ENCODE assay signal across 8 cellular contexts in the genomic region with DNA sequence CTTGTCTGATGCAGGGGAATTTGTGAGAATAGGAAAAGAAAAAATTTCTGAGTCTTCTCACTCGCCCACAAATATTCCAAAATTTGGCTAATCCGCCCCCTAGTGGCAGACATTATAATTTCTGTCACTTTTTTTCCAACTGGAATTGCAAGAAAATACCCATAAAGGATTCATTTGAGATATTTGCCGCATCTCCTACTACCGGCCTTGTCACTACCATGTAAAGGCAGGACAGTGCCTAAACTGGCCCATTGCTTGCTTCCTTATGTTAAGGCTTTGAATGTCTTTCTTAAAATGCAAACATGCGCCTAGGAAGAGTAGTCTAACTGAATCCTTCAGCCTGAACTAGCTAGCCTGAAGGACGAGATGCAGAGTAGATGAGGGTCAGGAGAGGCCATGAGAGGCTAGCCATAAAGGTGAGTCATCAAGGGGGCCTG. TPM values are rescaled to one million over a fixed set of nuclear protein-coding genes. Genes with fewer than 3 reads are reported as not detected.
DNase-seq lines count a peak whose midpoint lies in the region; ATAC-seq and TF ChIP-seq lines count a peak whose summit lies in the region.

No MANE protein-coding gene starts in this region.

- POLR2A ChIA-PET in CD4-positive, alpha-beta T cell (lab: Charles Lee), result no interaction called here

- no peak overlapping the region for H3K27ac Mint-ChIP-seq in CD4-positive, alpha-beta T cell
- no peak overlapping the region for H3K27ac Mint-ChIP-seq in brain

- H3K27ac ChIP-seq in CD4-positive, alpha-beta T cell (ENCODE audit: low read depth, low read length), result no peak overlapping the region
- H3K27ac ChIP-seq in OCI-LY1 (ENCODE audit: low read depth, low read length, poor library complexity, severe bottlenecking) (no peak overlapping the region), liver (ENCODE audit: low read depth in 1 of 2, low read length in 2 of 2) (no peak overlapping the region)

- no peak overlapping the region for H2AFZ ChIP-seq in OCI-LY1 (ENCODE audit: low read length)

- peak; percentile 81 to 82 for TF ChIP-seq RAD21 in liver (IDR thresholded peaks at IDR 0.05)

- H4K20me1 ChIP-seq in OCI-LY1 (ENCODE audit: insufficient read depth, low read length), result no peaks in the 10 kb centered on the region

- no peaks in the 10 kb centered on the region for H3K9me3 ChIP-seq in CD4-positive, alpha-beta T cell (ENCODE audit: control insufficient read depth, low read length)
- H3K9me3 ChIP-seq in OCI-LY1 (ENCODE audit: low read length), result no peaks in the 10 kb centered on the region
- H3K9me3 ChIP-seq in liver (ENCODE audit: control insufficient read depth in 4 of 4, low read length in 3 of 4), result no peaks in the 10 kb centered on the region

- H3K4me3 Mint-ChIP-seq in CD4-positive, alpha-beta T cell, result no peak overlapping the region
- no peak overlapping the region for H3K4me3 Mint-ChIP-seq in brain

- no peaks in the 10 kb centered on the region for H3K9me3 Mint-ChIP-seq in CD4-positive, alpha-beta T cell
- H3K9me3 Mint-ChIP-seq in brain, result no peaks in the 10 kb centered on the region

- CTCF ChIA-PET in CD4-positive, alpha-beta T cell (lab: Charles Lee), result interaction anchor here (1.2 to 2.2 kb wide), 3 partner anchors 12 to 417 kb away, joined by 3 to 8 read pairs (median 4); no protein-coding TSS in a partner anchor

- peak; percentile 83 for TF ChIP-seq CTCF in CD4-positive, alpha-beta T cell (IDR thresholded peaks at IDR 0.05)
- TF ChIP-seq CTCF in GM12873 (IDR thresholded peaks at IDR 0.05; ENCODE audit: insufficient read depth, low read depth, low read length, missing control alignments) (peak; percentile 58), OCI-LY1 (IDR thresholded peaks at IDR 0.05; ENCODE audit: low read length) (peak; percentile 81), brain (conservative IDR thresholded peaks at IDR 0.05) (peak; percentile 79 to 82), liver (IDR thresholded peaks at IDR 0.05; ENCODE audit: low read depth, low read length, missing input control) (peak; percentile 67)

- H3K79me2 ChIP-seq in OCI-LY1 (ENCODE audit: insufficient read depth, low read length), result no peaks in the 10 kb centered on the region

- H3K36me3 ChIP-seq in OCI-LY1 (ENCODE audit: insufficient read depth, low read length) (no peaks in the 10 kb centered on the region), liver (ENCODE audit: control insufficient read depth in 4 of 4, insufficient read depth in 3 of 4, low read depth in 1 of 4, low read length in 3 of 4) (no peaks in the 10 kb centered on the region)

- H3K9me2 ChIP-seq in OCI-LY1 (ENCODE audit: low read depth, low read length), result no peaks in the 10 kb centered on the region

- H3K27me3 Mint-ChIP-seq in CD4-positive, alpha-beta T cell, result peaks cover 5% of the 10 kb centered on the region
- H3K27me3 Mint-ChIP-seq in brain, result peaks cover 26% of the 10 kb centered on the region

- H3F3A ChIP-seq in OCI-LY1 (ENCODE audit: insufficient read depth, low read length), result no peaks in the 10 kb centered on the region

- H3K4me3 ChIP-seq in OCI-LY1 (ENCODE audit: low read depth, low read length, poor library complexity, severe bottlenecking) (no peak overlapping the region), liver (ENCODE audit: low read depth in 1 of 3, low read length in 3 of 3) (no peak overlapping the region)

- intact Hi-C loops in CD4-positive, alpha-beta T cell (cut with DNase I, micrococcal nuclease), result loop anchor here (1.0 to 10.0 kb wide), 2 partner anchors 418 to 843 kb away; partner anchors contain the start of genes ANKRD49 (in 1 of the 2) and MRE11 (in 1 of the 2)

- H3K36me3 Mint-ChIP-seq in CD4-positive, alpha-beta T cell (ENCODE audit: low read depth), result no peaks in the 10 kb centered on the region
- H3K36me3 Mint-ChIP-seq in brain, result no peaks in the 10 kb centered on the region

- H3K27me3 ChIP-seq in CD4-positive, alpha-beta T cell (ENCODE audit: control insufficient read depth, insufficient read depth, low read length), result no peaks in the 10 kb centered on the region
- no peaks in the 10 kb centered on the region for H3K27me3 ChIP-seq in OCI-LY1 (ENCODE audit: insufficient read depth, low read length)
- H3K27me3 ChIP-seq in liver (ENCODE audit: control insufficient read depth in 4 of 4, insufficient read depth in 4 of 4, low read length in 3 of 4), result no peaks in the 10 kb centered on the region

- H3K9ac ChIP-seq in OCI-LY1 (ENCODE audit: low read length) (no peak overlapping the region), liver (ENCODE audit: low read depth in 1 of 2, low read length in 2 of 2) (no peak overlapping the region)

- peak; percentile 17 for ATAC-seq in CD4-positive, alpha-beta T cell (ENCODE audit: poor library complexity)
- ATAC-seq in HG03095 (IDR thresholded peaks at IDR 0.05; ENCODE audit: unreplicated experiment), result no peak
- ATAC-seq in GM21737 (IDR thresholded peaks at IDR 0.05; ENCODE audit: unreplicated experiment), result no peak

- H3K4me1 Mint-ChIP-seq in CD4-positive, alpha-beta T cell (ENCODE audit: low read depth), result peaks cover 13% of the 10 kb centered on the region
- no peaks in the 10 kb centered on the region for H3K4me1 Mint-ChIP-seq in brain

- H3K4me2 ChIP-seq in OCI-LY1 (ENCODE audit: low read length), result no peak overlapping the region

- 28% methylated on average over 6 of the region's 6 CpGs for WGBS in liver

- DNase-seq in CD4-positive, alpha-beta T cell, result peak in 1 of 10 experiments; percentile 19
- DNase-seq in ureter (ENCODE audit: low spot score), result peak; percentile 49

- H3K4me1 ChIP-seq in OCI-LY1 (ENCODE audit: insufficient read depth, low read length, severe bottlenecking) (no peaks in the 10 kb centered on the region), liver (ENCODE audit: control insufficient read depth in 4 of 4, insufficient read depth in 4 of 4, low read length in 3 of 4) (peaks cover 0 to 4% (median 0%) of the 10 kb centered on the region in 4 donors)

TF ChIP-seq in liver, 16 proteins besides CTCF, POLR2A, EP300 and RAD21:
- TF ChIP-seq ZBTB33 (IDR thresholded peaks at IDR 0.05), result no peak
- TF ChIP-seq, protein P1, sequence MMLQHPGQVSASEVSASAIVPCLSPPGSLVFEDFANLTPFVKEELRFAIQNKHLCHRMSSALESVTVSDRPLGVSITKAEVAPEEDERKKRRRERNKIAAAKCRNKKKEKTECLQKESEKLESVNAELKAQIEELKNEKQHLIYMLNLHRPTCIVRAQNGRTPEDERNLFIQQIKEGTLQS (IDR thresholded peaks at IDR 0.05), result no peak
- TF ChIP-seq FOXA2 (IDR thresholded peaks at IDR 0.05), result no peak
- TF ChIP-seq NR2F2 (IDR thresholded peaks at IDR 0.05), result no peak
- no peak for TF ChIP-seq JUND (IDR thresholded peaks at IDR 0.05)
- TF ChIP-seq GABPA (IDR thresholded peaks at IDR 0.05 in 1 of 2, conservative IDR thresholded peaks at IDR 0.05 in 1 of 2), result no peak
- no peak for TF ChIP-seq HNF4G (IDR thresholded peaks at IDR 0.05)
- TF ChIP-seq HNF4A (conservative IDR thresholded peaks at IDR 0.05), result no peak
- no peak for TF ChIP-seq EGR1 (IDR thresholded peaks at IDR 0.05; ENCODE audit: low read depth in 2 of 2)
- TF ChIP-seq TAF1 (conservative IDR thresholded peaks at IDR 0.05), result no peak
TF ChIP-seq in liver: peak in this region for 0.

RNA-seq across cellular contexts. Expression of gene CEP295, which starts 9.3 kb away (rescaled TPM):
- 10 to 100 TPM; 11.2 to 13.1 TPM for total RNA-seq in CD4-positive, alpha-beta T cell
- polyA plus RNA-seq in brain (ENCODE audit: insufficient read depth, low read depth, low replicate concordance), result 1.6 TPM
- total RNA-seq in liver, result 10 to 100 TPM in 1 of 2 donors, 1 to 10 TPM in 1; 9.7 to 15.7 TPM
- 1 to 10 TPM; 1.6 to 1.8 TPM for polyA plus RNA-seq in liver
- total RNA-seq in ureter, result 13.5 TPM
